ENCODE assay signal across 1 cellular context in genomic region chr3:151443583-151443982, GRCh38.
TF ChIP-seq lines count a peak whose summit lies in the region.

No MANE protein-coding gene starts in this region.

TF ChIP-seq in HepG2, 621 proteins besides CTCF, POLR2A, EP300 and RAD21 (continued from another document):
- TF ChIP-seq MIER2 (CRISPR knock-in tag; IDR thresholded peaks at IDR 0.05): peak; percentile 95
- TF ChIP-seq MBD4 (IDR thresholded peaks at IDR 0.05; ENCODE audit: borderline replicate concordance, low read length): no peak
- no peak for TF ChIP-seq PAX8 (CRISPR knock-in tag; IDR thresholded peaks at IDR 0.05; ENCODE audit: borderline replicate concordance)
- TF ChIP-seq TMF1 (CRISPR knock-in tag; IDR thresholded peaks at IDR 0.05; ENCODE audit: low read depth): no peak
- TF ChIP-seq YEATS4 (CRISPR knock-in tag; IDR thresholded peaks at IDR 0.05; ENCODE audit: borderline replicate concordance): no peak
- no peak for TF ChIP-seq ZNF292 (CRISPR knock-in tag; IDR thresholded peaks at IDR 0.05; ENCODE audit: borderline replicate concordance, low read depth)
- TF ChIP-seq SMARCE1 (IDR thresholded peaks at IDR 0.05; ENCODE audit: borderline replicate concordance): no peak
- TF ChIP-seq ZNF180 (CRISPR knock-in tag; IDR thresholded peaks at IDR 0.05; ENCODE audit: borderline replicate concordance, low read depth): no peak
- no peak for TF ChIP-seq HNRNPLL (IDR thresholded peaks at IDR 0.05; ENCODE audit: low read depth, low read length, poor library complexity, severe bottlenecking)
- TF ChIP-seq, protein P1, sequence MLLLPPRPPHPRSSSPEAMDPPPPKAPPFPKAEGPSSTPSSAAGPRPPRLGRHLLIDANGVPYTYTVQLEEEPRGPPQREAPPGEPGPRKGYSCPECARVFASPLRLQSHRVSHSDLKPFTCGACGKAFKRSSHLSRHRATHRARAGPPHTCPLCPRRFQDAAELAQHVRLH (CRISPR knock-in tag; IDR thresholded peaks at IDR 0.05; ENCODE audit: borderline replicate concordance, low read depth): no peak
- TF ChIP-seq, protein P2, sequence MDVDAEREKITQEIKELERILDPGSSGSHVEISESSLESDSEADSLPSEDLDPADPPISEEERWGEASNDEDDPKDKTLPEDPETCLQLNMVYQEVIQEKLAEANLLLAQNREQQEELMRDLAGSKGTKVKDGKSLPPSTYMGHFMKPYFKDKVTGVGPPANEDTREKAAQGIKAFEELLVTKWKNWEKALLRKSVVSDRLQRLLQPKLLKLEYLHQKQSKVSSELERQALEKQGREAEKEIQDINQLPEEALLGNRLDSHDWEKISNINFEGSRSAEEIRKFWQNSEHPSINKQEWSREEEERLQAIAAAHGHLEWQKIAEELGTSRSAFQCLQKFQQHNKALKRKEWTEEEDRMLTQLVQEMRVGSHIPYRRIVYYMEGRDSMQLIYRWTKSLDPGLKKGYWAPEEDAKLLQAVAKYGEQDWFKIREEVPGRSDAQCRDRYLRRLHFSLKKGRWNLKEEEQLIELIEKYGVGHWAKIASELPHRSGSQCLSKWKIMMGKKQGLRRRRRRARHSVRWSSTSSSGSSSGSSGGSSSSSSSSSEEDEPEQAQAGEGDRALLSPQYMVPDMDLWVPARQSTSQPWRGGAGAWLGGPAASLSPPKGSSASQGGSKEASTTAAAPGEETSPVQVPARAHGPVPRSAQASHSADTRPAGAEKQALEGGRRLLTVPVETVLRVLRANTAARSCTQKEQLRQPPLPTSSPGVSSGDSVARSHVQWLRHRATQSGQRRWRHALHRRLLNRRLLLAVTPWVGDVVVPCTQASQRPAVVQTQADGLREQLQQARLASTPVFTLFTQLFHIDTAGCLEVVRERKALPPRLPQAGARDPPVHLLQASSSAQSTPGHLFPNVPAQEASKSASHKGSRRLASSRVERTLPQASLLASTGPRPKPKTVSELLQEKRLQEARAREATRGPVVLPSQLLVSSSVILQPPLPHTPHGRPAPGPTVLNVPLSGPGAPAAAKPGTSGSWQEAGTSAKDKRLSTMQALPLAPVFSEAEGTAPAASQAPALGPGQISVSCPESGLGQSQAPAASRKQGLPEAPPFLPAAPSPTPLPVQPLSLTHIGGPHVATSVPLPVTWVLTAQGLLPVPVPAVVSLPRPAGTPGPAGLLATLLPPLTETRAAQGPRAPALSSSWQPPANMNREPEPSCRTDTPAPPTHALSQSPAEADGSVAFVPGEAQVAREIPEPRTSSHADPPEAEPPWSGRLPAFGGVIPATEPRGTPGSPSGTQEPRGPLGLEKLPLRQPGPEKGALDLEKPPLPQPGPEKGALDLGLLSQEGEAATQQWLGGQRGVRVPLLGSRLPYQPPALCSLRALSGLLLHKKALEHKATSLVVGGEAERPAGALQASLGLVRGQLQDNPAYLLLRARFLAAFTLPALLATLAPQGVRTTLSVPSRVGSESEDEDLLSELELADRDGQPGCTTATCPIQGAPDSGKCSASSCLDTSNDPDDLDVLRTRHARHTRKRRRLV (CRISPR knock-in tag; IDR thresholded peaks at IDR 0.05): no peak
- TF ChIP-seq ZNF225 (CRISPR knock-in tag; IDR thresholded peaks at IDR 0.05): no peak
- TF ChIP-seq NFIC (IDR thresholded peaks at IDR 0.05; ENCODE audit: low read length): no peak
- TF ChIP-seq ZNF775 (CRISPR knock-in tag; IDR thresholded peaks at IDR 0.05; ENCODE audit: borderline replicate concordance): no peak
- no peak for TF ChIP-seq EEA1 (CRISPR knock-in tag; IDR thresholded peaks at IDR 0.05; ENCODE audit: borderline replicate concordance)
- TF ChIP-seq ZNF432 (CRISPR knock-in tag; IDR thresholded peaks at IDR 0.05; ENCODE audit: borderline replicate concordance): no peak
- TF ChIP-seq, protein P3, sequence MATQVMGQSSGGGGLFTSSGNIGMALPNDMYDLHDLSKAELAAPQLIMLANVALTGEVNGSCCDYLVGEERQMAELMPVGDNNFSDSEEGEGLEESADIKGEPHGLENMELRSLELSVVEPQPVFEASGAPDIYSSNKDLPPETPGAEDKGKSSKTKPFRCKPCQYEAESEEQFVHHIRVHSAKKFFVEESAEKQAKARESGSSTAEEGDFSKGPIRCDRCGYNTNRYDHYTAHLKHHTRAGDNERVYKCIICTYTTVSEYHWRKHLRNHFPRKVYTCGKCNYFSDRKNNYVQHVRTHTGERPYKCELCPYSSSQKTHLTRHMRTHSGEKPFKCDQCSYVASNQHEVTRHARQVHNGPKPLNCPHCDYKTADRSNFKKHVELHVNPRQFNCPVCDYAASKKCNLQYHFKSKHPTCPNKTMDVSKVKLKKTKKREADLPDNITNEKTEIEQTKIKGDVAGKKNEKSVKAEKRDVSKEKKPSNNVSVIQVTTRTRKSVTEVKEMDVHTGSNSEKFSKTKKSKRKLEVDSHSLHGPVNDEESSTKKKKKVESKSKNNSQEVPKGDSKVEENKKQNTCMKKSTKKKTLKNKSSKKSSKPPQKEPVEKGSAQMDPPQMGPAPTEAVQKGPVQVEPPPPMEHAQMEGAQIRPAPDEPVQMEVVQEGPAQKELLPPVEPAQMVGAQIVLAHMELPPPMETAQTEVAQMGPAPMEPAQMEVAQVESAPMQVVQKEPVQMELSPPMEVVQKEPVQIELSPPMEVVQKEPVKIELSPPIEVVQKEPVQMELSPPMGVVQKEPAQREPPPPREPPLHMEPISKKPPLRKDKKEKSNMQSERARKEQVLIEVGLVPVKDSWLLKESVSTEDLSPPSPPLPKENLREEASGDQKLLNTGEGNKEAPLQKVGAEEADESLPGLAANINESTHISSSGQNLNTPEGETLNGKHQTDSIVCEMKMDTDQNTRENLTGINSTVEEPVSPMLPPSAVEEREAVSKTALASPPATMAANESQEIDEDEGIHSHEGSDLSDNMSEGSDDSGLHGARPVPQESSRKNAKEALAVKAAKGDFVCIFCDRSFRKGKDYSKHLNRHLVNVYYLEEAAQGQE (IDR thresholded peaks at IDR 0.05; ENCODE audit: borderline replicate concordance in 1 of 2, low read depth in 1 of 2, low read length in 2 of 2): peak; percentile 69 to 96
- no peak for TF ChIP-seq GPN1 (CRISPR knock-in tag; IDR thresholded peaks at IDR 0.05; ENCODE audit: borderline replicate concordance)
- no peak for TF ChIP-seq ESRRA (CRISPR knock-in tag; IDR thresholded peaks at IDR 0.05; ENCODE audit: low read depth)
- no peak for TF ChIP-seq MYPOP (CRISPR knock-in tag; IDR thresholded peaks at IDR 0.05)
- TF ChIP-seq TFAP4 (IDR thresholded peaks at IDR 0.05; ENCODE audit: borderline replicate concordance, low read depth): no peak
- TF ChIP-seq ELF1 (CRISPR knock-in tag; IDR thresholded peaks at IDR 0.05): no peak
- no peak for TF ChIP-seq USF2 (IDR thresholded peaks at IDR 0.05; ENCODE audit: low read depth, low read length)
- TF ChIP-seq USF2 (CRISPR knock-in tag; IDR thresholded peaks at IDR 0.05; ENCODE audit: borderline replicate concordance): no peak
- TF ChIP-seq, protein P4, sequence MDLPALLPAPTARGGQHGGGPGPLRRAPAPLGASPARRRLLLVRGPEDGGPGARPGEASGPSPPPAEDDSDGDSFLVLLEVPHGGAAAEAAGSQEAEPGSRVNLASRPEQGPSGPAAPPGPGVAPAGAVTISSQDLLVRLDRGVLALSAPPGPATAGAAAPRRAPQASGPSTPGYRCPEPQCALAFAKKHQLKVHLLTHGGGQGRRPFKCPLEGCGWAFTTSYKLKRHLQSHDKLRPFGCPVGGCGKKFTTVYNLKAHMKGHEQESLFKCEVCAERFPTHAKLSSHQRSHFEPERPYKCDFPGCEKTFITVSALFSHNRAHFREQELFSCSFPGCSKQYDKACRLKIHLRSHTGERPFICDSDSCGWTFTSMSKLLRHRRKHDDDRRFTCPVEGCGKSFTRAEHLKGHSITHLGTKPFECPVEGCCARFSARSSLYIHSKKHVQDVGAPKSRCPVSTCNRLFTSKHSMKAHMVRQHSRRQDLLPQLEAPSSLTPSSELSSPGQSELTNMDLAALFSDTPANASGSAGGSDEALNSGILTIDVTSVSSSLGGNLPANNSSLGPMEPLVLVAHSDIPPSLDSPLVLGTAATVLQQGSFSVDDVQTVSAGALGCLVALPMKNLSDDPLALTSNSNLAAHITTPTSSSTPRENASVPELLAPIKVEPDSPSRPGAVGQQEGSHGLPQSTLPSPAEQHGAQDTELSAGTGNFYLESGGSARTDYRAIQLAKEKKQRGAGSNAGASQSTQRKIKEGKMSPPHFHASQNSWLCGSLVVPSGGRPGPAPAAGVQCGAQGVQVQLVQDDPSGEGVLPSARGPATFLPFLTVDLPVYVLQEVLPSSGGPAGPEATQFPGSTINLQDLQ (CRISPR knock-in tag; IDR thresholded peaks at IDR 0.05): no peak
- peak; percentile 83 for TF ChIP-seq EHMT2 (IDR thresholded peaks at IDR 0.05; ENCODE audit: borderline replicate concordance, low read depth, low read length)
- peak; percentile 29; the same call in 1 of the 2 replicates for TF ChIP-seq WIZ (CRISPR knock-in tag; IDR thresholded peaks at IDR 0.05)
- TF ChIP-seq, protein P5, sequence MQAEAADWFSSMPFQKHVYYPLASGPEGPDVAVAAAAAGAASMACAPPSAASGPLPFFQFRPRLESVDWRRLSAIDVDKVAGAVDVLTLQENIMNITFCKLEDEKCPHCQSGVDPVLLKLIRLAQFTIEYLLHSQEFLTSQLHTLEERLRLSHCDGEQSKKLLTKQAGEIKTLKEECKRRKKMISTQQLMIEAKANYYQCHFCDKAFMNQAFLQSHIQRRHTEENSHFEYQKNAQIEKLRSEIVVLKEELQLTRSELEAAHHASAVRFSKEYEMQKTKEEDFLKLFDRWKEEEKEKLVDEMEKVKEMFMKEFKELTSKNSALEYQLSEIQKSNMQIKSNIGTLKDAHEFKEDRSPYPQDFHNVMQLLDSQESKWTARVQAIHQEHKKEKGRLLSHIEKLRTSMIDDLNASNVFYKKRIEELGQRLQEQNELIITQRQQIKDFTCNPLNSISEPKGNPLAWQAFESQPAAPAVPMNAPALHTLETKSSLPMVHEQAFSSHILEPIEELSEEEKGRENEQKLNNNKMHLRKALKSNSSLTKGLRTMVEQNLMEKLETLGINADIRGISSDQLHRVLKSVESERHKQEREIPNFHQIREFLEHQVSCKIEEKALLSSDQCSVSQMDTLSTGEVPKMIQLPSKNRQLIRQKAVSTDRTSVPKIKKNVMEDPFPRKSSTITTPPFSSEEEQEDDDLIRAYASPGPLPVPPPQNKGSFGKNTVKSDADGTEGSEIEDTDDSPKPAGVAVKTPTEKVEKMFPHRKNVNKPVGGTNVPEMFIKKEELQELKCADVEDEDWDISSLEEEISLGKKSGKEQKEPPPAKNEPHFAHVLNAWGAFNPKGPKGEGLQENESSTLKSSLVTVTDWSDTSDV (CRISPR knock-in tag; IDR thresholded peaks at IDR 0.05): no peak
- no peak for TF ChIP-seq CAMTA2 (CRISPR knock-in tag; IDR thresholded peaks at IDR 0.05; ENCODE audit: borderline replicate concordance)
